In the genomic region with DNA sequence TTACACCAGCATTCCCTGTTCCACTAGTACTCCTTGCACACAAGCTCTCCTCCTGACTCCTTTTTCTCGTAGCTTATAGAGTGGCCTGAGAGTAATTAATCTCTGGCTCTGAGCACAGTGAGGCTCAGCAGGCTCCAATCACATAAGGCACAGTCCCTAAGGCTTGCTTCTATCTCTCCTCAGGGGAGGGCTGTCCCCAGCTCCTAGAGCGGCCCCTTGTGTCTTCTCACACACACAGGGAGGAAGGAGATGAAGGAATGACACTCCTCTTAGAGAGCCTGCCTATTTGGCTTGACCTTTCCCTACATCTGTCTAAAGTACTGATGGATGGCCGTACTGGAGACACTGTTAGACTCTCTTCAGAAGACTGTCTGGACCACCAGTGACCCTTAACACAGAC, we compare ENCODE assay signal across 29 cellular contexts. TPM values are rescaled to one million over a fixed set of nuclear protein-coding genes. Genes with fewer than 3 reads are reported as not detected.
DNase-seq lines count a peak whose midpoint lies in the region; ATAC-seq, FAIRE-seq and TF ChIP-seq lines count a peak whose summit lies in the region.
"Had no signal": no experiment of that assay in that cellular context is flagged by ENCODE, and none has a peak within 500 bp of the region (broad histone marks: within the 10 kb centered on the region; RNA-seq: fewer than 3 reads in every experiment).

No MANE protein-coding gene starts in this region.

- TF ChIP-seq RAD21 in SK-N-SH (IDR thresholded peaks at IDR 0.05; ENCODE audit: low read length) = no peak

- no peak for TF ChIP-seq EP300 in SK-N-SH (IDR thresholded peaks at IDR 0.05; ENCODE audit: borderline replicate concordance in 1 of 2, low read depth in 1 of 2, low read length in 1 of 2)

- H3K9ac ChIP-seq in SK-N-SH = no peak overlapping the region

- H3K4me1 ChIP-seq in SK-N-SH (ENCODE audit: control insufficient read depth in 1 of 2, insufficient read depth in 2 of 2, low read depth in 1 of 2, low read length in 1 of 2) (peaks cover 0 to 10% of the 10 kb centered on the region in 2 experiments; a peak in 2 of 4 replicates), pancreas (peaks cover 0 to 4% (median 4%) of the 10 kb centered on the region in 3 donors)
- H3K4me1 ChIP-seq: adrenal gland, uterus had no signal

- peak; percentile 27; the same call in 2 of the 3 replicates for ATAC-seq in SK-N-SH treated with all-trans-retinoic acid at 6 μM for 48 hours
- ATAC-seq in pancreas = peak; percentile 22 to 55 (median 28)
- ATAC-seq in HG02852 (IDR thresholded peaks at IDR 0.05; ENCODE audit: unreplicated experiment) = no peak
- ATAC-seq: activated CD8-positive, alpha-beta T cell treated with anti-CD3 and anti-CD28 coated beads for 36 hours; left lobe of liver had no signal

- no peaks in the 10 kb centered on the region for H3K36me3 ChIP-seq in SK-N-SH (replicated peaks in 1 of 2; ENCODE audit: control insufficient read depth in 1 of 2, insufficient read depth in 2 of 2, low read length in 1 of 2)
- no peaks in the 10 kb centered on the region for H3K36me3 ChIP-seq in pancreas
- H3K36me3 ChIP-seq: adrenal gland, BE2C, MG63, uterus had no signal

- no peaks in the 10 kb centered on the region for H3K79me2 ChIP-seq in SK-N-SH (ENCODE audit: insufficient read depth)

- CTCF ChIA-PET in SK-N-SH (lab: Yijun Ruan, JAX) = interaction anchor here (1.0 to 1.3 kb wide), 2 partner anchors 8 to 321 kb away, joined by 3 to 4 read pairs; no protein-coding TSS in a partner anchor

- no peaks in the 10 kb centered on the region for H4K20me1 ChIP-seq in SK-N-SH (ENCODE audit: insufficient read depth)

- FAIRE-seq in pancreas (lab: Jason Lieb, UNC) (no peak), H54 (lab: Jason Lieb, UNC) (no peak)
- FAIRE-seq: frontal cortex, G401.6 had no signal

- no peak overlapping the region for H3K4me3 ChIP-seq in SK-N-SH (ENCODE audit: low read depth in 2 of 2, low read length in 1 of 2)
- no peak overlapping the region for H3K4me3 ChIP-seq in pancreas
- H3K4me3 ChIP-seq: adrenal gland, MG63, PC-9, SK-N-MC, uterus had no signal

- no peak overlapping the region for H3K4me2 ChIP-seq in SK-N-SH
- H3K4me2 ChIP-seq: PC-9 had no signal

- no peaks in the 10 kb centered on the region for H3F3A ChIP-seq in SK-N-SH (replicated peaks; ENCODE audit: insufficient read depth)

- POLR2A ChIA-PET in SK-N-SH (lab: Yijun Ruan, JAX) = no interaction called here

- no peaks in the 10 kb centered on the region for H3K9me2 ChIP-seq in SK-N-SH

- H2AFZ ChIP-seq in SK-N-SH (ENCODE audit: low read depth) = no peak overlapping the region

- TF ChIP-seq CTCF in SK-N-SH (IDR thresholded peaks at IDR 0.05) = no peak
- no peak for TF ChIP-seq CTCF in pancreas (IDR thresholded peaks at IDR 0.05)

- no peaks in the 10 kb centered on the region for H3K9me3 ChIP-seq in SK-N-SH
- no peaks in the 10 kb centered on the region for H3K9me3 ChIP-seq in pancreas
- H3K9me3 ChIP-seq: adrenal gland, BE2C, MG63, uterus had no signal

- TF ChIP-seq POLR2A in H54 (IDR thresholded peaks at IDR 0.05; ENCODE audit: low read depth, low read length) = no peak

- intact Hi-C loops in pancreas (cut with DNase I) = no loop called here

- no peak overlapping the region for H3K27ac ChIP-seq in SK-N-SH (ENCODE audit: low read depth in 2 of 2, low read length in 1 of 2)
- H3K27ac ChIP-seq in pancreas = no peak overlapping the region
- H3K27ac ChIP-seq: adrenal gland, PC-9, SK-N-MC, uterus had no signal

- no peaks in the 10 kb centered on the region for H3K27me3 ChIP-seq in SK-N-SH (ENCODE audit: insufficient read depth)
- H3K27me3 ChIP-seq in pancreas = no peaks in the 10 kb centered on the region
- H3K27me3 ChIP-seq: adrenal gland, BE2C, MG63, uterus had no signal

- WGBS in SK-N-SH (ENCODE audit: low lambda C conversion rate) = 39% methylated on average over 3 of the region's 3 CpGs
- 56 to 68% methylated on average over 3 of the region's 3 CpGs for WGBS in pancreas, 2 donors

- DNase-seq in SK-N-SH (no peak), RPMI7951 (ENCODE audit: low read depth) (peak; percentile 41), hepatic stellate cell (ENCODE audit: low spot score) (peak; percentile 22), pancreas (no peak), H54 (ENCODE audit: insufficient read length, low spot score) (no peak)
- no peak for DNase-seq in NK-92 treated with Interleukin-12 subunit alpha and Interleukin-12 subunit beta, amount 100 ng/mL, for 24 hours (lab: John Stamatoyannopoulos, UW)
- DNase-seq: 8988T; activated CD4-positive, CD25-positive, alpha-beta regulatory T cell; activated CD8-positive, alpha-beta T cell treated with anti-CD3 and anti-CD28 coated beads for 36 hours; adrenal gland; BE2C; Calu3; caudate nucleus; MG63; NCI-H1436; NCI-H774; PC-9; substantia nigra; T-helper 9 cell; uterus had no signal

TF ChIP-seq in SK-N-SH treated with all-trans-retinoic acid at 6 μM for 48 hours, 23 proteins besides CTCF, POLR2A, EP300 and RAD21 (continues in another document):
- TF ChIP-seq ZNF70 (CRISPR knock-in tag; IDR thresholded peaks at IDR 0.05) (no peak), ZNF565 (CRISPR knock-in tag; conservative IDR thresholded peaks at IDR 0.05; ENCODE audit: low read depth) (no peak), ZFP3 (CRISPR knock-in tag; IDR thresholded peaks at IDR 0.05) (no peak)
- TF ChIP-seq, protein P1, sequence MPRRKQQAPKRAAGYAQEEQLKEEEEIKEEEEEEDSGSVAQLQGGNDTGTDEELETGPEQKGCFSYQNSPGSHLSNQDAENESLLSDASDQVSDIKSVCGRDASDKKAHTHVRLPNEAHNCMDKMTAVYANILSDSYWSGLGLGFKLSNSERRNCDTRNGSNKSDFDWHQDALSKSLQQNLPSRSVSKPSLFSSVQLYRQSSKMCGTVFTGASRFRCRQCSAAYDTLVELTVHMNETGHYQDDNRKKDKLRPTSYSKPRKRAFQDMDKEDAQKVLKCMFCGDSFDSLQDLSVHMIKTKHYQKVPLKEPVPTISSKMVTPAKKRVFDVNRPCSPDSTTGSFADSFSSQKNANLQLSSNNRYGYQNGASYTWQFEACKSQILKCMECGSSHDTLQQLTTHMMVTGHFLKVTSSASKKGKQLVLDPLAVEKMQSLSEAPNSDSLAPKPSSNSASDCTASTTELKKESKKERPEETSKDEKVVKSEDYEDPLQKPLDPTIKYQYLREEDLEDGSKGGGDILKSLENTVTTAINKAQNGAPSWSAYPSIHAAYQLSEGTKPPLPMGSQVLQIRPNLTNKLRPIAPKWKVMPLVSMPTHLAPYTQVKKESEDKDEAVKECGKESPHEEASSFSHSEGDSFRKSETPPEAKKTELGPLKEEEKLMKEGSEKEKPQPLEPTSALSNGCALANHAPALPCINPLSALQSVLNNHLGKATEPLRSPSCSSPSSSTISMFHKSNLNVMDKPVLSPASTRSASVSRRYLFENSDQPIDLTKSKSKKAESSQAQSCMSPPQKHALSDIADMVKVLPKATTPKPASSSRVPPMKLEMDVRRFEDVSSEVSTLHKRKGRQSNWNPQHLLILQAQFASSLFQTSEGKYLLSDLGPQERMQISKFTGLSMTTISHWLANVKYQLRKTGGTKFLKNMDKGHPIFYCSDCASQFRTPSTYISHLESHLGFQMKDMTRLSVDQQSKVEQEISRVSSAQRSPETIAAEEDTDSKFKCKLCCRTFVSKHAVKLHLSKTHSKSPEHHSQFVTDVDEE (CRISPR knock-in tag; IDR thresholded peaks at IDR 0.05) = no peak

TF ChIP-seq in SK-N-SH, 30 proteins besides CTCF, POLR2A, EP300 and RAD21 (continues in another document):
- no peak for TF ChIP-seq GATA2 (CRISPR knock-in tag; IDR thresholded peaks at IDR 0.05)
- TF ChIP-seq, protein P2, sequence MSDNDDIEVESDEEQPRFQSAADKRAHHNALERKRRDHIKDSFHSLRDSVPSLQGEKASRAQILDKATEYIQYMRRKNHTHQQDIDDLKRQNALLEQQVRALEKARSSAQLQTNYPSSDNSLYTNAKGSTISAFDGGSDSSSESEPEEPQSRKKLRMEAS (IDR thresholded peaks at IDR 0.05; ENCODE audit: low read depth) = no peak
- no peak for TF ChIP-seq GABPA (IDR thresholded peaks at IDR 0.05; ENCODE audit: low read depth)
- no peak for TF ChIP-seq TAF1 (IDR thresholded peaks at IDR 0.05; ENCODE audit: borderline replicate concordance, low read depth, low read length)
- no peak for TF ChIP-seq TEAD4 (IDR thresholded peaks at IDR 0.05; ENCODE audit: borderline replicate concordance, insufficient read depth)
- TF ChIP-seq CHD2 (IDR thresholded peaks at IDR 0.05; ENCODE audit: low read length, partially characterized antibody) = no peak
- TF ChIP-seq, protein P3, sequence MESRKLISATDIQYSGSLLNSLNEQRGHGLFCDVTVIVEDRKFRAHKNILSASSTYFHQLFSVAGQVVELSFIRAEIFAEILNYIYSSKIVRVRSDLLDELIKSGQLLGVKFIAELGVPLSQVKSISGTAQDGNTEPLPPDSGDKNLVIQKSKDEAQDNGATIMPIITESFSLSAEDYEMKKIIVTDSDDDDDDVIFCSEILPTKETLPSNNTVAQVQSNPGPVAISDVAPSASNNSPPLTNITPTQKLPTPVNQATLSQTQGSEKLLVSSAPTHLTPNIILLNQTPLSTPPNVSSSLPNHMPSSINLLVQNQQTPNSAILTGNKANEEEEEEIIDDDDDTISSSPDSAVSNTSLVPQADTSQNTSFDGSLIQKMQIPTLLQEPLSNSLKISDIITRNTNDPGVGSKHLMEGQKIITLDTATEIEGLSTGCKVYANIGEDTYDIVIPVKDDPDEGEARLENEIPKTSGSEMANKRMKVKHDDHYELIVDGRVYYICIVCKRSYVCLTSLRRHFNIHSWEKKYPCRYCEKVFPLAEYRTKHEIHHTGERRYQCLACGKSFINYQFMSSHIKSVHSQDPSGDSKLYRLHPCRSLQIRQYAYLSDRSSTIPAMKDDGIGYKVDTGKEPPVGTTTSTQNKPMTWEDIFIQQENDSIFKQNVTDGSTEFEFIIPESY (IDR thresholded peaks at IDR 0.05; ENCODE audit: borderline replicate concordance, low read depth) = no peak
- no peak for TF ChIP-seq SIN3A (IDR thresholded peaks at IDR 0.05; ENCODE audit: borderline replicate concordance, low read depth, low read length)
- no peak for TF ChIP-seq FOXM1 (IDR thresholded peaks at IDR 0.05; ENCODE audit: low read depth)
- no peak for TF ChIP-seq MXI1 (IDR thresholded peaks at IDR 0.05; ENCODE audit: low read depth, low read length)
- TF ChIP-seq, protein P4, sequence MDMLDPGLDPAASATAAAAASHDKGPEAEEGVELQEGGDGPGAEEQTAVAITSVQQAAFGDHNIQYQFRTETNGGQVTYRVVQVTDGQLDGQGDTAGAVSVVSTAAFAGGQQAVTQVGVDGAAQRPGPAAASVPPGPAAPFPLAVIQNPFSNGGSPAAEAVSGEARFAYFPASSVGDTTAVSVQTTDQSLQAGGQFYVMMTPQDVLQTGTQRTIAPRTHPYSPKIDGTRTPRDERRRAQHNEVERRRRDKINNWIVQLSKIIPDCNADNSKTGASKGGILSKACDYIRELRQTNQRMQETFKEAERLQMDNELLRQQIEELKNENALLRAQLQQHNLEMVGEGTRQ (IDR thresholded peaks at IDR 0.05; ENCODE audit: borderline replicate concordance, low read depth, low read length) = no peak
- no peak for TF ChIP-seq TCF12 (IDR thresholded peaks at IDR 0.05)

RNA-seq across cellular contexts. Expression of a gene that starts 13.0 kb away (rescaled TPM):
- polyA plus RNA-seq in SK-N-SH (2012; rRNA removed) (not detected in 2 replicates), pancreas (not detected)
- not detected in 2 replicates for polyA plus RNA-seq in SK-N-SH (2012; cell fraction: cytosol; rRNA removed)
- polyA plus RNA-seq in SK-N-SH (2012; cell fraction: nucleus; rRNA removed) = not detected in 2 replicates
- total RNA-seq in RPMI7951 (2014; rRNA removed; shearing (Covaris generic)) = not detected in 2 replicates
- not detected for total RNA-seq in pancreas
- total RNA-seq: activated CD8-positive, alpha-beta T cell treated with anti-CD3 and anti-CD28 coated beads for 36 hours; adrenal gland; Calu3; dermis microvascular lymphatic vessel endothelial cell; epithelial cell of proximal tubule; frontal cortex; left lobe of liver; PC-9; renal cortical epithelial cell; uterus had no signal
- polyA plus RNA-seq: adrenal gland had no signal

Comparison
In these comparisons a context has a peak if more than half of its experiments do, and no peak if none do; other contexts are left out.
1. DNase-seq: peak in RPMI7951 (single experiment) and hepatic stellate cell (single experiment); none in SK-N-SH (single experiment), pancreas (0 of 6), NK-92 treated with Interleukin-12 subunit alpha and Interleukin-12 subunit beta, amount 100 ng/mL, for 24 hours (single experiment) and H54 (single experiment).